12 cellular contexts compared by ENCODE assay signal in the genomic region with DNA sequence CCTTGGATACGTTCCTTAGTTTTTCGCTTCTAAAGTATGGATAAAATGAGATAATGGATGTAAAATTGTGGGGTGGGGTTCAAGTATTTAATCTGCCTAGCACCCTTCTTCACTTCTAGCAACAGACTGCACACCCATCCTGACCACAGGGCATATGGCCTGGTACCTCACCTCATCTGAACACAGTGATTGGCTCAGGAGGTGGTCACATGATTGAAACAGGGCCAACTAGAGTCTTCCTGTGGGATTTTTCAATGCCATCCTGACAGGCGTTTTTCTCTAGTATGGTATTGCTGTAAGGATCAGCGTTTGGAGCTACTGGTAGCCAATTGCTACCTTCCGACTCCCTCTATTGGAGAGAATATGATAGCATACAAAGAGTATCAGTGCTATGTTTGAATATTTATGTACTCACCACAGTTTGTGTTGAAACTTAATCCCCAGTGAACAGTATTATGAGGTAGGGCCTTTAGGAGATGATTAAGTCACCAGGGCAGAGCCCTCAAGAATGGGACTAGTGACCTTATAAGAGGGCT.
DNase-seq lines count a peak whose midpoint lies in the region; ATAC-seq and TF ChIP-seq lines count a peak whose summit lies in the region.
"Had no signal": no experiment of that assay in that cellular context is flagged by ENCODE, and none has a peak within 500 bp of the region (broad histone marks: within the 10 kb centered on the region; RNA-seq: fewer than 3 reads in every experiment).

No MANE protein-coding gene starts in this region.

- H3K79me2 ChIP-seq in Loucy (ENCODE audit: insufficient read depth, low read length) (no peaks in the 10 kb centered on the region), SK-N-SH (ENCODE audit: insufficient read depth) (no peaks in the 10 kb centered on the region)

- H3K27me3 Mint-ChIP-seq in osteocyte (ENCODE audit: unreplicated experiment), result peaks cover 4% of the 10 kb centered on the region
- H3K27me3 Mint-ChIP-seq: stimulated activated naive CD8-positive, alpha-beta T cell treated with anti-CD3 and anti-CD28 coated beads, Interleukin-15, Interleukin-2, amounts not matched to agents 100 ng/mL and 50 ng/mL, for 24 hours had no signal

- H3K23ac ChIP-seq in mesenchymal stem cell (ENCODE audit: low read length in 2 of 2), result no peak overlapping the region

- no peak overlapping the region for H2BK120ac ChIP-seq in mesenchymal stem cell (ENCODE audit: low read depth, low read length)

- H2BK5ac ChIP-seq in mesenchymal stem cell (ENCODE audit: low read depth, low read length, poor library complexity, severe bottlenecking), result no peak overlapping the region

- no peak for TF ChIP-seq EP300 in SK-N-SH (IDR thresholded peaks at IDR 0.05; ENCODE audit: borderline replicate concordance in 1 of 2, low read depth in 1 of 2, low read length in 1 of 2)

- H3K27ac ChIP-seq in SK-N-SH (ENCODE audit: low read depth in 2 of 2, low read length in 1 of 2) (no peak overlapping the region), mesenchymal stem cell (ENCODE audit: low read length, poor library complexity, severe bottlenecking) (no peak overlapping the region)
- H3K27ac ChIP-seq: gastroesophageal sphincter, SJSA1 had no signal

- H3K4me3 ChIP-seq in Loucy (ENCODE audit: low read length, poor library complexity, severe bottlenecking) (no peak overlapping the region), SK-N-SH (ENCODE audit: low read depth in 2 of 2, low read length in 1 of 2) (no peak overlapping the region), mesenchymal stem cell (ENCODE audit: insufficient read depth in 1 of 2, low read depth in 1 of 2, low read length in 2 of 2) (no peak overlapping the region)
- H3K4me3 ChIP-seq: gastroesophageal sphincter, SJSA1 had no signal

- no peak for ATAC-seq in GM21825 (IDR thresholded peaks at IDR 0.05; ENCODE audit: unreplicated experiment)
- ATAC-seq: activated CD8-positive, alpha-beta memory T cell treated with anti-CD3 and anti-CD28 coated beads, Interleukin-2, amount 10 ng/mL, durations not matched to agents 7 days and 5 days; gastroesophageal sphincter had no signal

- no peaks in the 10 kb centered on the region for H3F3A ChIP-seq in Loucy (ENCODE audit: low read depth)
- H3F3A ChIP-seq in SK-N-SH (replicated peaks; ENCODE audit: insufficient read depth), result no peaks in the 10 kb centered on the region

- H3K4me3 Mint-ChIP-seq in osteocyte (ENCODE audit: unreplicated experiment), result no peak overlapping the region
- H3K4me3 Mint-ChIP-seq: activated CD8-positive, alpha-beta memory T cell treated with anti-CD3 and anti-CD28 coated beads, Interleukin-2, amount 10 ng/mL, durations not matched to agents 7 days and 5 days; stimulated activated naive CD8-positive, alpha-beta T cell treated with anti-CD3 and anti-CD28 coated beads, Interleukin-15, Interleukin-2, amounts not matched to agents 100 ng/mL and 50 ng/mL, for 24 hours had no signal

- H3K9me3 Mint-ChIP-seq in osteocyte (ENCODE audit: unreplicated experiment), result no peaks in the 10 kb centered on the region
- H3K9me3 Mint-ChIP-seq: stimulated activated naive CD8-positive, alpha-beta T cell treated with anti-CD3 and anti-CD28 coated beads, Interleukin-15, Interleukin-2, amounts not matched to agents 100 ng/mL and 50 ng/mL, for 24 hours had no signal

- H3K79me1 ChIP-seq in mesenchymal stem cell (replicated peaks; ENCODE audit: low read length, poor library complexity, severe bottlenecking), result no peaks in the 10 kb centered on the region

- peak; percentile 43; the same call in 1 of the 2 replicates for TF ChIP-seq RAD21 in SK-N-SH (IDR thresholded peaks at IDR 0.05; ENCODE audit: low read length)

- CTCF ChIA-PET in SK-N-SH (lab: Yijun Ruan, JAX), result interaction anchor here (1.0 to 5.9 kb wide), 7 partner anchors 10 to 351 kb away, joined by 3 to 33 read pairs (median 4); no protein-coding TSS in a partner anchor

- no peak overlapping the region for H2AK5ac ChIP-seq in mesenchymal stem cell (ENCODE audit: low read length, severe bottlenecking)

- H2BK15ac ChIP-seq in mesenchymal stem cell (ENCODE audit: low read depth, poor library complexity, severe bottlenecking), result no peak overlapping the region

- H4K91ac ChIP-seq in mesenchymal stem cell (ENCODE audit: low read length), result no peak overlapping the region

- no peak overlapping the region for H4K8ac ChIP-seq in mesenchymal stem cell (ENCODE audit: low read length)

- no peaks in the 10 kb centered on the region for H3K27me3 ChIP-seq in Loucy (ENCODE audit: insufficient read depth, low read length, poor library complexity, severe bottlenecking)
- H3K27me3 ChIP-seq in SK-N-SH (ENCODE audit: insufficient read depth), result no peaks in the 10 kb centered on the region
- H3K27me3 ChIP-seq in mesenchymal stem cell (ENCODE audit: control insufficient read depth in 1 of 2, insufficient read depth in 1 of 2, low read length in 2 of 2), result peaks cover 0 to 6% of the 10 kb centered on the region in 2 experiments
- H3K27me3 ChIP-seq: gastroesophageal sphincter, SJSA1 had no signal

- H3K27ac Mint-ChIP-seq in osteocyte (ENCODE audit: unreplicated experiment), result no peak overlapping the region
- H3K27ac Mint-ChIP-seq: activated CD8-positive, alpha-beta memory T cell treated with anti-CD3 and anti-CD28 coated beads, Interleukin-2, amount 10 ng/mL, durations not matched to agents 7 days and 5 days; stimulated activated naive CD8-positive, alpha-beta T cell treated with anti-CD3 and anti-CD28 coated beads, Interleukin-15, Interleukin-2, amounts not matched to agents 100 ng/mL and 50 ng/mL, for 24 hours had no signal

- 73% methylated on average over 5 of the region's 5 CpGs for WGBS in SK-N-SH (ENCODE audit: low lambda C conversion rate)
- 90% methylated on average over 5 of the region's 5 CpGs for WGBS in mesenchymal stem cell

- peak; percentile 68 for TF ChIP-seq CTCF in Loucy (conservative IDR thresholded peaks at IDR 0.05; ENCODE audit: low read length)
- no peak for TF ChIP-seq CTCF in SK-N-SH (IDR thresholded peaks at IDR 0.05)
- TF ChIP-seq CTCF in osteocyte (IDR thresholded peaks at IDR 0.05), result peak; percentile 16

- no peak overlapping the region for H3K14ac ChIP-seq in mesenchymal stem cell (ENCODE audit: low read length in 2 of 2)

- no peak overlapping the region for H3K4ac ChIP-seq in mesenchymal stem cell (ENCODE audit: low read depth in 1 of 2, low read length in 2 of 2)

- no peaks in the 10 kb centered on the region for H3K36me3 Mint-ChIP-seq in osteocyte (ENCODE audit: unreplicated experiment)
- H3K36me3 Mint-ChIP-seq: activated CD8-positive, alpha-beta memory T cell treated with anti-CD3 and anti-CD28 coated beads, Interleukin-2, amount 10 ng/mL, durations not matched to agents 7 days and 5 days had no signal

- H3K9me2 ChIP-seq in Loucy (replicated peaks; ENCODE audit: low read depth, low read length) (no peaks in the 10 kb centered on the region), SK-N-SH (no peaks in the 10 kb centered on the region)

- H4K20me1 ChIP-seq in Loucy (ENCODE audit: insufficient read depth, low read length, poor library complexity, severe bottlenecking) (no peaks in the 10 kb centered on the region), SK-N-SH (ENCODE audit: insufficient read depth) (no peaks in the 10 kb centered on the region)

- no peak overlapping the region for H3K18ac ChIP-seq in mesenchymal stem cell (ENCODE audit: low read depth in 1 of 2, low read length in 2 of 2)

- H3K9ac ChIP-seq in Loucy (ENCODE audit: low read depth, low read length, poor library complexity, severe bottlenecking) (no peak overlapping the region), SK-N-SH (no peak overlapping the region), mesenchymal stem cell (ENCODE audit: low read length) (no peak overlapping the region)

- peak overlapping the region; percentile 38 for H3K4me2 ChIP-seq in Loucy (ENCODE audit: low read depth, low read length, poor library complexity, severe bottlenecking)
- H3K4me2 ChIP-seq in SK-N-SH, result no peak overlapping the region
- H3K4me2 ChIP-seq in mesenchymal stem cell (ENCODE audit: low read length, poor library complexity, severe bottlenecking), result no peak overlapping the region

- POLR2A ChIA-PET in SK-N-SH (lab: Yijun Ruan, JAX), result no interaction called here

- H2BK12ac ChIP-seq in mesenchymal stem cell (ENCODE audit: low read length in 2 of 2), result no peak overlapping the region

- DNase-seq in NCI-H510A treated with DMSO at 0.1 percent for 48 hours (lab: John Stamatoyannopoulos, UW) (peak; percentile 39), NCI-H510A (lab: John Stamatoyannopoulos, UW) (no peak), SK-N-SH (no peak), osteocyte (ENCODE audit: extremely low spot score, unreplicated experiment) (no peak), occipital lobe (lab: John Stamatoyannopoulos, UW) (no peak), mesenchymal stem cell (no peak)
- DNase-seq: activated CD8-positive, alpha-beta memory T cell treated with anti-CD3 and anti-CD28 coated beads, Interleukin-2, amount 10 ng/mL, durations not matched to agents 7 days and 5 days had no signal

- peaks cover 36% of the 10 kb centered on the region for H3K4me1 Mint-ChIP-seq in osteocyte (ENCODE audit: unreplicated experiment)
- H3K4me1 Mint-ChIP-seq: activated CD8-positive, alpha-beta memory T cell treated with anti-CD3 and anti-CD28 coated beads, Interleukin-2, amount 10 ng/mL, durations not matched to agents 7 days and 5 days had no signal

- H2AFZ ChIP-seq in Loucy (ENCODE audit: low read length) (no peak overlapping the region), SK-N-SH (ENCODE audit: low read depth) (no peak overlapping the region), mesenchymal stem cell (ENCODE audit: low read depth, low read length) (no peak overlapping the region)

- no peaks in the 10 kb centered on the region for H3K9me3 ChIP-seq in Loucy (ENCODE audit: insufficient read depth, low read depth, low read length)
- H3K9me3 ChIP-seq in SK-N-SH, result no peaks in the 10 kb centered on the region
- no peaks in the 10 kb centered on the region for H3K9me3 ChIP-seq in mesenchymal stem cell (ENCODE audit: control insufficient read depth, low read length)
- H3K9me3 ChIP-seq: gastroesophageal sphincter, SJSA1 had no signal

- H3K4me1 ChIP-seq in Loucy (ENCODE audit: insufficient read depth, low read length, poor library complexity, severe bottlenecking) (peaks cover 22% of the 10 kb centered on the region), SK-N-SH (ENCODE audit: control insufficient read depth in 1 of 2, insufficient read depth in 2 of 2, low read depth in 1 of 2, low read length in 1 of 2) (peaks cover 0 to 9% of the 10 kb centered on the region in 2 experiments; a peak in 2 of 4 replicates), mesenchymal stem cell (ENCODE audit: control insufficient read depth, insufficient read depth, low read depth, low read length) (no peaks in the 10 kb centered on the region)
- H3K4me1 ChIP-seq: SJSA1 had no signal

- H3K36me3 ChIP-seq in Loucy (ENCODE audit: insufficient read depth, low read length) (no peaks in the 10 kb centered on the region), SK-N-SH (replicated peaks in 1 of 2; ENCODE audit: control insufficient read depth in 1 of 2, insufficient read depth in 2 of 2, low read length in 1 of 2) (no peaks in the 10 kb centered on the region), mesenchymal stem cell (ENCODE audit: control insufficient read depth in 1 of 2, insufficient read depth in 2 of 2, low read depth in 1 of 2, low read length in 2 of 2) (no peaks in the 10 kb centered on the region)
- H3K36me3 ChIP-seq: gastroesophageal sphincter, SJSA1 had no signal

TF ChIP-seq in SK-N-SH, 30 proteins besides CTCF, POLR2A, EP300 and RAD21 (continues in another document):
- no peak for TF ChIP-seq FOXM1 (IDR thresholded peaks at IDR 0.05; ENCODE audit: low read depth)
